In the genomic region with DNA sequence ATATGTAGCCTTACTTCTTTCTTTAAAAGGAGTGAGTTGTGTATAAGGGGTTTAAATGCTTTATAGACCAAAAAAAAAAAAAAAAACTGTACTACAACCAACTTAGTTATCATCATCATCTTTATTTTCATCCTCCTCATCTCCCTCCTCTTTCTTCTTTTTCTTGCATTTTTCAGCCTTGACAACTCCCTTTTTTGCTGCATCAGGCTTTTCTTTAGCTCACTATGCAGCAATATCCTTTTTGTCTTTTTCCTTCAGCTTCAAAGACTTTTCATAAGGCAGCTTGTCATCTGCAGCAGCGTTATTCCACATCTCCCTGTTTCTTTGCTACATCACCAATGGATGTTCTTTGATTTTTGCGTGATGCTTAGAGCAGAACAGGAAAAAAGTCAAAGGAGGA, we compare ENCODE assay signal across 2 cellular contexts.
TF ChIP-seq lines count a peak whose summit lies in the region.

No MANE protein-coding gene starts in this region.

TF ChIP-seq in HepG2, 621 proteins besides CTCF, POLR2A, EP300 and RAD21:
- TF ChIP-seq MAFF (IDR thresholded peaks at IDR 0.05; ENCODE audit: low read depth, low read length): peak; percentile 55; the same call in 1 of the 2 replicates
- peak; percentile 25 to 66; a peak in 2 of 4 replicates for TF ChIP-seq MAFK (conservative IDR thresholded peaks at IDR 0.05 in 1 of 2, IDR thresholded peaks at IDR 0.05 in 1 of 2; ENCODE audit: low read length in 2 of 2)
- no peak for TF ChIP-seq ZFP36 (IDR thresholded peaks at IDR 0.05; ENCODE audit: borderline replicate concordance, low read depth, low read length, partially characterized antibody)
- TF ChIP-seq CEBPZ (IDR thresholded peaks at IDR 0.05; ENCODE audit: low read length): no peak
TF ChIP-seq in HepG2: peak in this region for 2.

TF ChIP-seq in H1, 55 proteins besides CTCF, POLR2A, EP300 and RAD21:
- TF ChIP-seq CHD1 (IDR thresholded peaks at IDR 0.05; ENCODE audit: low read depth, low read length) (no peak), POU5F1 (IDR thresholded peaks at IDR 0.05; ENCODE audit: low read depth, low read length) (no peak), BACH1 (IDR thresholded peaks at IDR 0.05; ENCODE audit: low read length) (no peak), CHD2 (IDR thresholded peaks at IDR 0.05; ENCODE audit: low read length) (no peak), CBX8 (IDR thresholded peaks at IDR 0.05; ENCODE audit: borderline replicate concordance, low read depth, low read length) (no peak), ATF3 (IDR thresholded peaks at IDR 0.05; ENCODE audit: insufficient read depth, low read depth, low read length) (no peak), SIN3A (conservative IDR thresholded peaks at IDR 0.05 in 1 of 2, IDR thresholded peaks at IDR 0.05 in 1 of 2; ENCODE audit: low read depth in 1 of 2, low read length in 2 of 2) (no peak), MAFK (IDR thresholded peaks at IDR 0.05; ENCODE audit: low read depth, low read length) (no peak), CBX5 (IDR thresholded peaks at IDR 0.05; ENCODE audit: low read depth, low read length) (no peak), JUN (IDR thresholded peaks at IDR 0.05; ENCODE audit: low read depth, low read length) (no peak), NRF1 (IDR thresholded peaks at IDR 0.05; ENCODE audit: low read depth, low read length) (no peak), POLR2AphosphoS5 (IDR thresholded peaks at IDR 0.05; ENCODE audit: low read depth, low read length) (no peak), SRF (IDR thresholded peaks at IDR 0.05; ENCODE audit: low read depth, low read length) (no peak), HDAC2 (IDR thresholded peaks at IDR 0.05; ENCODE audit: borderline replicate concordance in 1 of 2, low read depth in 2 of 2, low read length in 2 of 2) (no peak), TAF1 (IDR thresholded peaks at IDR 0.05; ENCODE audit: low read depth, low read length) (no peak), RNF2 (IDR thresholded peaks at IDR 0.05; ENCODE audit: borderline replicate concordance, low read depth, low read length, missing control alignments, poor library complexity, severe bottlenecking) (no peak), CTBP2 (IDR thresholded peaks at IDR 0.05; ENCODE audit: borderline replicate concordance, insufficient read depth, insufficient read length, low read length) (no peak), RFX5 (IDR thresholded peaks at IDR 0.05; ENCODE audit: borderline replicate concordance, low read depth, low read length) (no peak)
- TF ChIP-seq, protein P1, sequence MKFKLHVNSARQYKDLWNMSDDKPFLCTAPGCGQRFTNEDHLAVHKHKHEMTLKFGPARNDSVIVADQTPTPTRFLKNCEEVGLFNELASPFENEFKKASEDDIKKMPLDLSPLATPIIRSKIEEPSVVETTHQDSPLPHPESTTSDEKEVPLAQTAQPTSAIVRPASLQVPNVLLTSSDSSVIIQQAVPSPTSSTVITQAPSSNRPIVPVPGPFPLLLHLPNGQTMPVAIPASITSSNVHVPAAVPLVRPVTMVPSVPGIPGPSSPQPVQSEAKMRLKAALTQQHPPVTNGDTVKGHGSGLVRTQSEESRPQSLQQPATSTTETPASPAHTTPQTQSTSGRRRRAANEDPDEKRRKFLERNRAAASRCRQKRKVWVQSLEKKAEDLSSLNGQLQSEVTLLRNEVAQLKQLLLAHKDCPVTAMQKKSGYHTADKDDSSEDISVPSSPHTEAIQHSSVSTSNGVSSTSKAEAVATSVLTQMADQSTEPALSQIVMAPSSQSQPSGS (IDR thresholded peaks at IDR 0.05; ENCODE audit: low read length): no peak
- TF ChIP-seq, protein P2, sequence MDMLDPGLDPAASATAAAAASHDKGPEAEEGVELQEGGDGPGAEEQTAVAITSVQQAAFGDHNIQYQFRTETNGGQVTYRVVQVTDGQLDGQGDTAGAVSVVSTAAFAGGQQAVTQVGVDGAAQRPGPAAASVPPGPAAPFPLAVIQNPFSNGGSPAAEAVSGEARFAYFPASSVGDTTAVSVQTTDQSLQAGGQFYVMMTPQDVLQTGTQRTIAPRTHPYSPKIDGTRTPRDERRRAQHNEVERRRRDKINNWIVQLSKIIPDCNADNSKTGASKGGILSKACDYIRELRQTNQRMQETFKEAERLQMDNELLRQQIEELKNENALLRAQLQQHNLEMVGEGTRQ (IDR thresholded peaks at IDR 0.05; ENCODE audit: low read length): no peak
